Comparison of ENCODE assay signal across 11 cellular contexts in genomic region chr16:56861092-56861610, GRCh38. TPM values are rescaled to one million over a fixed set of nuclear protein-coding genes. Genes with fewer than 3 reads are reported as not detected.
DNase-seq lines count a peak whose midpoint lies in the region; ATAC-seq and TF ChIP-seq lines count a peak whose summit lies in the region.
"Had no signal": no experiment of that assay in that cellular context is flagged by ENCODE, and none has a peak within 500 bp of the region (broad histone marks: within the 10 kb centered on the region; RNA-seq: fewer than 3 reads in every experiment).

No MANE protein-coding gene starts in this region.

- H3K27ac ChIP-seq in OCI-LY3 (ENCODE audit: low read length) (peak overlapping the region; percentile 90), endodermal cell (ENCODE audit: low read depth, low read length) (no peak overlapping the region)
- H3K27ac ChIP-seq: tibial artery, VCaP had no signal

- H3K9me3 Mint-ChIP-seq in activated naive CD4-positive, alpha-beta T cell treated with anti-CD3 and anti-CD28 coated beads, Interleukin-2, amount 10 ng/mL, durations not matched to agents 7 days and 5 days: no peaks in the 10 kb centered on the region
- H3K9me3 Mint-ChIP-seq in endodermal cell: no peaks in the 10 kb centered on the region
- no peaks in the 10 kb centered on the region for H3K9me3 Mint-ChIP-seq in stimulated activated naive B cell treated with anti-CD40 and anti-IgM and Interleukin-4, amounts not matched to agents 10 μg/mL and 1 μg/mL and 100 μg/mL, for 72 hours

- H2AFZ ChIP-seq in OCI-LY3 (ENCODE audit: low read depth, low read length): no peak overlapping the region

- H4K20me1 ChIP-seq in OCI-LY3 (ENCODE audit: insufficient read depth, low read length): no peaks in the 10 kb centered on the region

- H3K27me3 Mint-ChIP-seq in activated naive CD4-positive, alpha-beta T cell treated with anti-CD3 and anti-CD28 coated beads, Interleukin-2, amount 10 ng/mL, durations not matched to agents 7 days and 5 days: peaks cover 22% of the 10 kb centered on the region
- no peaks in the 10 kb centered on the region for H3K27me3 Mint-ChIP-seq in endodermal cell (ENCODE audit: insufficient read depth)
- no peaks in the 10 kb centered on the region for H3K27me3 Mint-ChIP-seq in stimulated activated naive B cell treated with anti-CD40 and anti-IgM and Interleukin-4, amounts not matched to agents 10 μg/mL and 1 μg/mL and 100 μg/mL, for 72 hours

- H3K9me3 ChIP-seq in OCI-LY3 (ENCODE audit: insufficient read depth, low read length) (no peaks in the 10 kb centered on the region), endodermal cell (ENCODE audit: control insufficient read depth, low read length) (no peaks in the 10 kb centered on the region)
- H3K9me3 ChIP-seq: tibial artery had no signal

- peaks cover 47% of the 10 kb centered on the region for H3K4me1 Mint-ChIP-seq in activated naive CD4-positive, alpha-beta T cell treated with anti-CD3 and anti-CD28 coated beads, Interleukin-2, amount 10 ng/mL, durations not matched to agents 7 days and 5 days
- H3K4me1 Mint-ChIP-seq in endodermal cell: peaks cover 45% of the 10 kb centered on the region
- peaks cover 25 to 38% of the 10 kb centered on the region in 2 donors for H3K4me1 Mint-ChIP-seq in stimulated activated naive B cell treated with anti-CD40 and anti-IgM and Interleukin-4, amounts not matched to agents 10 μg/mL and 1 μg/mL and 100 μg/mL, for 72 hours

- H3K4me2 ChIP-seq in OCI-LY3 (ENCODE audit: low read length): peak overlapping the region; percentile 75

- 27% methylated on average over 3 of the region's 3 CpGs; no CpG with 5 or more reads in 1 of the 2 experiments for WGBS in endodermal cell (ENCODE audit: insufficient coverage in 1 of 2, insufficient read length in 1 of 2), 2 experiments

- H3K4me1 ChIP-seq in OCI-LY3 (ENCODE audit: low read length) (peaks cover 60% of the 10 kb centered on the region), endodermal cell (ENCODE audit: control insufficient read depth, insufficient read depth, low read length) (peaks cover 23% of the 10 kb centered on the region)
- H3K4me1 ChIP-seq: tibial artery had no signal

- no peaks in the 10 kb centered on the region for H3K79me2 ChIP-seq in OCI-LY3 (ENCODE audit: low read length)

- DNase-seq in activated naive CD4-positive, alpha-beta T cell treated with anti-CD3 and anti-CD28 coated beads, Interleukin-2, amount 10 ng/mL, durations not matched to agents 7 days and 5 days: no peak
- DNase-seq in activated naive CD4-positive, alpha-beta T cell (lab: John Stamatoyannopoulos, UW): no peak
- DNase-seq in endodermal cell: peak; percentile 79
- DNase-seq in stimulated activated naive B cell treated with anti-CD40 and anti-IgM and Interleukin-4, amounts not matched to agents 10 μg/mL and 1 μg/mL and 100 μg/mL, for 72 hours: no peak
- no peak for DNase-seq in activated CD4-positive, CD25-positive, alpha-beta regulatory T cell (lab: John Stamatoyannopoulos, UW)
- DNase-seq in epidermal melanocyte (ENCODE audit: insufficient read length, low spot score): no peak
- DNase-seq in NCI-H2081 treated with DMSO at 0.1 percent for 48 hours (lab: John Stamatoyannopoulos, UW): no peak
- DNase-seq: tibial artery had no signal

- H3K36me3 ChIP-seq in OCI-LY3 (replicated peaks; ENCODE audit: low read depth, low read length) (no peaks in the 10 kb centered on the region), endodermal cell (ENCODE audit: control insufficient read depth, insufficient read depth, low read length) (no peaks in the 10 kb centered on the region)
- H3K36me3 ChIP-seq: tibial artery had no signal

- H3K4me3 Mint-ChIP-seq in activated naive CD4-positive, alpha-beta T cell treated with anti-CD3 and anti-CD28 coated beads, Interleukin-2, amount 10 ng/mL, durations not matched to agents 7 days and 5 days: no peak overlapping the region
- no peak overlapping the region for H3K4me3 Mint-ChIP-seq in endodermal cell
- H3K4me3 Mint-ChIP-seq in stimulated activated naive B cell treated with anti-CD40 and anti-IgM and Interleukin-4, amounts not matched to agents 10 μg/mL and 1 μg/mL and 100 μg/mL, for 72 hours: no peak overlapping the region

- H3K27ac Mint-ChIP-seq in activated naive CD4-positive, alpha-beta T cell treated with anti-CD3 and anti-CD28 coated beads, Interleukin-2, amount 10 ng/mL, durations not matched to agents 7 days and 5 days: peak overlapping the region; percentile 79
- H3K27ac Mint-ChIP-seq in endodermal cell: peak overlapping the region; percentile 81
- peak overlapping the region; percentile 45 for H3K27ac Mint-ChIP-seq in stimulated activated naive B cell treated with anti-CD40 and anti-IgM and Interleukin-4, amounts not matched to agents 10 μg/mL and 1 μg/mL and 100 μg/mL, for 72 hours

- TF ChIP-seq CTCF in OCI-LY3 (IDR thresholded peaks at IDR 0.05; ENCODE audit: low read depth, low read length) (no peak), endodermal cell (conservative IDR thresholded peaks at IDR 0.05) (no peak)

- no peaks in the 10 kb centered on the region for H3K36me3 Mint-ChIP-seq in activated naive CD4-positive, alpha-beta T cell treated with anti-CD3 and anti-CD28 coated beads, Interleukin-2, amount 10 ng/mL, durations not matched to agents 7 days and 5 days
- no peaks in the 10 kb centered on the region for H3K36me3 Mint-ChIP-seq in endodermal cell (ENCODE audit: low read depth)
- H3K36me3 Mint-ChIP-seq in stimulated activated naive B cell treated with anti-CD40 and anti-IgM and Interleukin-4, amounts not matched to agents 10 μg/mL and 1 μg/mL and 100 μg/mL, for 72 hours: no peaks in the 10 kb centered on the region

- H3K9ac ChIP-seq in OCI-LY3 (ENCODE audit: low read length): peak overlapping the region; percentile 59
- H3K9ac ChIP-seq in endodermal cell (ENCODE audit: extremely low read depth, low read length, poor library complexity, severe bottlenecking): no peak overlapping the region

- ATAC-seq in stimulated activated naive B cell treated with anti-CD40 and anti-IgM and Interleukin-4, amounts not matched to agents 10 μg/mL and 1 μg/mL and 100 μg/mL, for 72 hours (replicated peaks): peak; percentile 29 to 31

- H3K4me3 ChIP-seq in OCI-LY3 (ENCODE audit: low read length) (peak overlapping the region; percentile 49; the same call in 1 of the 2 replicates), endodermal cell (ENCODE audit: low read length) (no peak overlapping the region)
- H3K4me3 ChIP-seq: tibial artery had no signal

- CTCF ChIA-PET in activated naive CD4-positive, alpha-beta T cell treated with anti-CD3 and anti-CD28 coated beads, Interleukin-2, amount 10 ng/mL, durations not matched to agents 7 days and 5 days (lab: Charles Lee): interaction anchor here (0.8 to 1.2 kb wide), 4 partner anchors 8 to 244 kb away, joined by 3 to 4 read pairs (median 4); no protein-coding TSS in a partner anchor

- H3K27me3 ChIP-seq in OCI-LY3 (ENCODE audit: low read depth, low read length) (no peaks in the 10 kb centered on the region), endodermal cell (ENCODE audit: control insufficient read depth, insufficient read depth, low read length, poor library complexity, severe bottlenecking) (no peaks in the 10 kb centered on the region)
- H3K27me3 ChIP-seq: tibial artery had no signal

RNA-seq across cellular contexts. Expression of gene SLC12A3, which starts 3.9 kb away (rescaled TPM):
- total RNA-seq in endodermal cell: not detected
- polyA plus RNA-seq in endodermal cell (2013, experiment 1 of 2): not detected
- polyA plus RNA-seq in endodermal cell (2013, experiment 2 of 2): not detected
- polyA plus RNA-seq: BJ had no signal
